In the genomic region with DNA sequence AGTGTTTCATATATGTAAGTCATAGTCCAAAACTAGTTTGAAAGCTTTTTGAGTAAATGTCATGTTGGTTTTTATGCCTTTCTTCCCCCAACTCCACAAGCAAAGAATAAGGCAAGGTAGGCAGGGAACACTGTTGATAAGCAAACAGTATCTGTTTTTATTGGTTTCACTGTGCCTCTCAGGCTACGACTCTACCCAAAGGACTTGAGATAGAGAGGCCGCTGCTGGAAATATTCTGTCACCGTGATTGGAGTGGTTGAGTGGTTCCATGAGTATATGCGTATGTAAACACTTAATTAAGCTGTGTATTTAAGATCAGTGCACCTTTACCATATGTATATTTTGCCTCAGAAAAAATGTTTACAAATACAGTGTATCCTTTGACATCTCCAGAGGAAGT, we compare ENCODE assay signal across 26 cellular contexts.
DNase-seq lines count a peak whose midpoint lies in the region; ATAC-seq and TF ChIP-seq lines count a peak whose summit lies in the region.
"Had no signal": no experiment of that assay in that cellular context is flagged by ENCODE, and none has a peak within 500 bp of the region (broad histone marks: within the 10 kb centered on the region; RNA-seq: fewer than 3 reads in every experiment).

No MANE protein-coding gene starts in this region.

- H3K36me3 Mint-ChIP-seq in activated CD8-positive, alpha-beta memory T cell treated with anti-CD3 and anti-CD28 coated beads, Interleukin-2, amount 10 ng/mL, durations not matched to agents 7 days and 5 days: no peaks in the 10 kb centered on the region
- H3K36me3 Mint-ChIP-seq: activated naive CD4-positive, alpha-beta T cell treated with anti-CD3 and anti-CD28 coated beads, Interleukin-2, amount 50 U/mL, for 72 hours; natural killer cell treated with Interleukin-12 subunit alpha and Interleukin-12 subunit beta and Interleukin-15 and Interleukin-18, amount 100 ng/mL, for 72 hours; stimulated activated effector memory CD8-positive, alpha-beta T cell treated with anti-CD3 and anti-CD28 coated beads, Interleukin-12 subunit alpha, Interleukin-12 subunit beta, amount 100 ng/mL, for 72 hours had no signal

- H3K9me3 ChIP-seq in thyroid gland: no peaks in the 10 kb centered on the region
- H3K9me3 ChIP-seq: BLaER1, esophagus muscularis mucosa, gastrocnemius medialis, SJSA1 had no signal

- H3K4me3 Mint-ChIP-seq in activated CD8-positive, alpha-beta memory T cell treated with anti-CD3 and anti-CD28 coated beads, Interleukin-2, amount 10 ng/mL, durations not matched to agents 7 days and 5 days: no peak overlapping the region
- H3K4me3 Mint-ChIP-seq: activated B cell treated with CpG ODN at 0.5 μM for 24 hours; activated CD8-positive, alpha-beta T cell treated with anti-CD3 and anti-CD28 coated beads for 36 hours; HFFc6; natural killer cell treated with Interleukin-12 subunit alpha and Interleukin-12 subunit beta and Interleukin-15 and Interleukin-18, amount 100 ng/mL, for 72 hours; stimulated activated effector memory CD8-positive, alpha-beta T cell treated with anti-CD3 and anti-CD28 coated beads, Interleukin-12 subunit alpha, Interleukin-12 subunit beta, amount 100 ng/mL, for 72 hours had no signal

- no peaks in the 10 kb centered on the region for H3K27me3 Mint-ChIP-seq in activated CD8-positive, alpha-beta memory T cell treated with anti-CD3 and anti-CD28 coated beads, Interleukin-2, amount 10 ng/mL, durations not matched to agents 7 days and 5 days
- H3K27me3 Mint-ChIP-seq: activated B cell treated with CpG ODN at 0.5 μM for 24 hours; activated CD8-positive, alpha-beta T cell treated with anti-CD3 and anti-CD28 coated beads for 36 hours; natural killer cell treated with Interleukin-12 subunit alpha and Interleukin-12 subunit beta and Interleukin-15 and Interleukin-18, amount 100 ng/mL, for 72 hours had no signal

- H3K4me1 ChIP-seq in thyroid gland: peaks cover 20 to 22% of the 10 kb centered on the region in 2 donors
- H3K4me1 ChIP-seq: esophagus muscularis mucosa, gastrocnemius medialis, SJSA1 had no signal

- no peaks in the 10 kb centered on the region for H3K27me3 ChIP-seq in thyroid gland
- H3K27me3 ChIP-seq: BLaER1, esophagus muscularis mucosa, gastrocnemius medialis, SJSA1 had no signal

- no peak overlapping the region for H3K27ac Mint-ChIP-seq in activated CD8-positive, alpha-beta memory T cell treated with anti-CD3 and anti-CD28 coated beads, Interleukin-2, amount 10 ng/mL, durations not matched to agents 7 days and 5 days
- H3K27ac Mint-ChIP-seq: activated B cell treated with CpG ODN at 0.5 μM for 24 hours; activated CD8-positive, alpha-beta T cell treated with anti-CD3 and anti-CD28 coated beads for 36 hours; activated naive CD4-positive, alpha-beta T cell treated with anti-CD3 and anti-CD28 coated beads, Interleukin-2, amount 50 U/mL, for 72 hours; HFFc6; natural killer cell treated with Interleukin-12 subunit alpha and Interleukin-12 subunit beta and Interleukin-15 and Interleukin-18, amount 100 ng/mL, for 72 hours; stimulated activated effector memory CD8-positive, alpha-beta T cell treated with anti-CD3 and anti-CD28 coated beads, Interleukin-12 subunit alpha, Interleukin-12 subunit beta, amount 100 ng/mL, for 72 hours had no signal

- no peak overlapping the region for H3K4me3 ChIP-seq in thyroid gland (replicated peaks in 1 of 3)
- H3K4me3 ChIP-seq: BLaER1, esophagus muscularis mucosa, gastrocnemius medialis, GM12878, PC-9, SJSA1 had no signal

- TF ChIP-seq POLR2A in thyroid gland (IDR thresholded peaks at IDR 0.05): peak in 1 of 2 donors; percentile 45
- TF ChIP-seq POLR2A in erythroblast (IDR thresholded peaks at IDR 0.05; ENCODE audit: low read length): no peak

- CTCF ChIA-PET in activated CD8-positive, alpha-beta memory T cell treated with anti-CD3 and anti-CD28 coated beads, Interleukin-2, amount 10 ng/mL, durations not matched to agents 7 days and 5 days (lab: Charles Lee): interaction anchor here (1.8 kb wide), 1 partner anchor 26 kb away, joined by 6 read pairs; no protein-coding TSS in a partner anchor

- intact Hi-C loops in Right ventricle myocardium inferior (cut with DNase I) (no loop called here), cardiac septum (cut with DNase I) (no loop called here), thyroid gland (cut with DNase I) (no loop called here)

- 40 to 45% methylated on average over 4 of the region's 4 CpGs for WGBS in thyroid gland, 2 donors

- H3K4me1 Mint-ChIP-seq in activated CD8-positive, alpha-beta memory T cell treated with anti-CD3 and anti-CD28 coated beads, Interleukin-2, amount 10 ng/mL, durations not matched to agents 7 days and 5 days: peaks cover 9% of the 10 kb centered on the region
- H3K4me1 Mint-ChIP-seq: stimulated activated effector memory CD8-positive, alpha-beta T cell treated with anti-CD3 and anti-CD28 coated beads, Interleukin-12 subunit alpha, Interleukin-12 subunit beta, amount 100 ng/mL, for 72 hours had no signal

- peak overlapping the region; percentile 68 to 91 (median 91) for H3K27ac ChIP-seq in thyroid gland
- H3K27ac ChIP-seq: BLaER1, esophagus muscularis mucosa, gastrocnemius medialis, PC-9, SJSA1 had no signal

- DNase-seq in Right ventricle myocardium inferior (ENCODE audit: missing footprints) (no peak), cardiac septum (ENCODE audit: low spot score) (no peak), NCI-H1436 (lab: John Stamatoyannopoulos, UW) (peak; percentile 79), NCI-H748 treated with DMSO at 0.1 percent for 48 hours (lab: John Stamatoyannopoulos, UW) (peak; percentile 32), thyroid gland (peak; percentile 41 to 50), erythroblast (lab: John Stamatoyannopoulos, UW) (no peak)
- no peak for DNase-seq in activated CD8-positive, alpha-beta memory T cell treated with anti-CD3 and anti-CD28 coated beads, Interleukin-2, amount 10 ng/mL, durations not matched to agents 7 days and 5 days
- DNase-seq: activated B cell treated with CpG ODN at 0.5 μM for 24 hours; activated CD8-positive, alpha-beta T cell treated with anti-CD3 and anti-CD28 coated beads for 36 hours; activated T-cell treated with anti-CD3 and anti-CD28 coated beads, Interleukin-2, amount 50 U/mL, for 48 hours; effector memory CD4-positive, alpha-beta T cell; gastrocnemius medialis; HFFc6; Karpas-422; NCI-H146; NCI-H526 treated with DMSO at 0.1 percent for 48 hours; PC-9; T-helper 2 cell had no signal

- no peaks in the 10 kb centered on the region for H3K9me3 Mint-ChIP-seq in activated CD8-positive, alpha-beta memory T cell treated with anti-CD3 and anti-CD28 coated beads, Interleukin-2, amount 10 ng/mL, durations not matched to agents 7 days and 5 days (ENCODE audit: low read depth)
- H3K9me3 Mint-ChIP-seq: activated B cell treated with CpG ODN at 0.5 μM for 24 hours; activated CD8-positive, alpha-beta T cell treated with anti-CD3 and anti-CD28 coated beads for 36 hours; activated naive CD4-positive, alpha-beta T cell treated with anti-CD3 and anti-CD28 coated beads, Interleukin-2, amount 50 U/mL, for 72 hours; HFFc6; natural killer cell treated with Interleukin-12 subunit alpha and Interleukin-12 subunit beta and Interleukin-15 and Interleukin-18, amount 100 ng/mL, for 72 hours; stimulated activated effector memory CD8-positive, alpha-beta T cell treated with anti-CD3 and anti-CD28 coated beads, Interleukin-12 subunit alpha, Interleukin-12 subunit beta, amount 100 ng/mL, for 72 hours had no signal

- no peak for TF ChIP-seq CTCF in thyroid gland (IDR thresholded peaks at IDR 0.05)

- H3K36me3 ChIP-seq in thyroid gland: no peaks in the 10 kb centered on the region
- H3K36me3 ChIP-seq: BLaER1, gastrocnemius medialis, SJSA1 had no signal

- ATAC-seq in Right ventricle myocardium inferior (peak; percentile 52), GM19351 (IDR thresholded peaks at IDR 0.05; ENCODE audit: unreplicated experiment) (no peak)
- ATAC-seq in activated CD8-positive, alpha-beta memory T cell treated with anti-CD3 and anti-CD28 coated beads, Interleukin-2, amount 10 ng/mL, durations not matched to agents 7 days and 5 days: no peak
- ATAC-seq: activated CD8-positive, alpha-beta T cell treated with anti-CD3 and anti-CD28 coated beads for 36 hours; activated naive CD4-positive, alpha-beta T cell treated with anti-CD3 and anti-CD28 coated beads, Interleukin-2, amount 50 U/mL, for 72 hours; gastrocnemius medialis; GM12878; natural killer cell treated with Interleukin-12 subunit alpha and Interleukin-12 subunit beta and Interleukin-15 and Interleukin-18, amount 100 ng/mL, for 72 hours; stimulated activated effector memory CD8-positive, alpha-beta T cell treated with anti-CD3 and anti-CD28 coated beads, Interleukin-12 subunit alpha, Interleukin-12 subunit beta, amount 100 ng/mL, for 72 hours had no signal

Comparison
In these comparisons a context has a peak if more than half of its experiments do, and no peak if none do; other contexts are left out.
1. DNase-seq: peak in NCI-H1436 (single experiment), NCI-H748 treated with DMSO at 0.1 percent for 48 hours (single experiment) and thyroid gland (2 of 2); none in Right ventricle myocardium inferior (single experiment), cardiac septum (single experiment), erythroblast (0 of 2) and activated CD8-positive, alpha-beta memory T cell treated with anti-CD3 and anti-CD28 coated beads, Interleukin-2, amount 10 ng/mL, durations not matched to agents 7 days and 5 days (single experiment).